21 cellular contexts compared by ENCODE assay signal in genomic region chr4:5267418-5267817, GRCh38.
"Had no signal": no experiment of that assay in that cellular context is flagged by ENCODE, and none has a peak within 500 bp of the region (broad histone marks: within the 10 kb centered on the region; RNA-seq: fewer than 3 reads in every experiment).

No MANE protein-coding gene starts in this region.

- H3K36me3 ChIP-seq: left ventricle myocardium inferior, ovary, right lobe of liver, tibial artery had no signal

- DNase-seq: activated CD4-positive, alpha-beta memory T cell treated with anti-CD3 and anti-CD28 coated beads for 36 hours; activated CD4-positive, alpha-beta T cell treated with anti-CD3 and anti-CD28 coated beads for 36 hours; activated gamma-delta T cell treated with Interleukin-2 at 50 U/mL for 16 hours; activated T-cell treated with anti-CD3 and anti-CD28 coated beads for 4 hours; kidney glomerular epithelial cell; left ventricle myocardium inferior; naive thymus-derived CD8-positive, alpha-beta T cell; ovary; right lobe of liver; stimulated activated CD4-positive, alpha-beta T cell treated with anti-CD3 and anti-CD28 coated beads, Interleukin-4, amount 100 ng/mL, for 4 hours; stimulated activated naive B cell treated with anti-CD40 and anti-IgM and Interleukin-4, amounts not matched to agents 10 μg/mL and 1 μg/mL and 100 μg/mL, for 72 hours; SW 1271; tibial artery had no signal

- H3K27me3 ChIP-seq: ovary, right lobe of liver, tibial artery had no signal

- H3K9me3 ChIP-seq: left ventricle myocardium inferior, ovary, right lobe of liver, tibial artery had no signal

- H3K36me3 Mint-ChIP-seq: activated CD4-positive, alpha-beta memory T cell treated with anti-CD3 and anti-CD28 coated beads for 36 hours; activated naive CD4-positive, alpha-beta T cell treated with anti-CD3 and anti-CD28 coated beads, Interleukin-2, amount 50 U/mL, for 72 hours; memory B cell; naive thymus-derived CD8-positive, alpha-beta T cell; stimulated activated naive B cell treated with anti-CD40 and anti-IgM and Interleukin-4, amounts not matched to agents 10 μg/mL and 1 μg/mL and 100 μg/mL, for 72 hours had no signal

- H3K4me3 ChIP-seq: dorsolateral prefrontal cortex, left ventricle myocardium inferior, ovary, right lobe of liver, tibial artery had no signal

- H3K27me3 Mint-ChIP-seq: activated CD4-positive, alpha-beta memory T cell treated with anti-CD3 and anti-CD28 coated beads for 36 hours; memory B cell; stimulated activated naive B cell treated with anti-CD40 and anti-IgM and Interleukin-4, amounts not matched to agents 10 μg/mL and 1 μg/mL and 100 μg/mL, for 72 hours had no signal

- H3K9me3 Mint-ChIP-seq: activated CD4-positive, alpha-beta memory T cell treated with anti-CD3 and anti-CD28 coated beads for 36 hours; activated naive CD4-positive, alpha-beta T cell treated with anti-CD3 and anti-CD28 coated beads, Interleukin-2, amount 50 U/mL, for 72 hours; activated T-helper 1 cell treated with anti-CD3 and anti-CD28 coated beads, Interleukin-12 subunit alpha, Interleukin-12 subunit beta, Interleukin-2, Interleukin-4 antibody, amounts not matched to agents 30 ng/mL and 10 ng/mL and 1 ng/mL, durations not matched to agents 14 hours and 24 hours and 36 hours; memory B cell; naive thymus-derived CD8-positive, alpha-beta T cell; stimulated activated naive B cell treated with anti-CD40 and anti-IgM and Interleukin-4, amounts not matched to agents 10 μg/mL and 1 μg/mL and 100 μg/mL, for 72 hours had no signal

- H3K27ac Mint-ChIP-seq: activated CD4-positive, alpha-beta memory T cell treated with anti-CD3 and anti-CD28 coated beads for 36 hours; activated CD4-positive, alpha-beta T cell treated with anti-CD3 and anti-CD28 coated beads for 36 hours; activated naive CD4-positive, alpha-beta T cell treated with anti-CD3 and anti-CD28 coated beads, Interleukin-2, amount 50 U/mL, for 72 hours; activated T-helper 1 cell treated with anti-CD3 and anti-CD28 coated beads, Interleukin-12 subunit alpha, Interleukin-12 subunit beta, Interleukin-2, Interleukin-4 antibody, amounts not matched to agents 30 ng/mL and 10 ng/mL and 1 ng/mL, durations not matched to agents 14 hours and 24 hours and 36 hours; memory B cell; naive thymus-derived CD8-positive, alpha-beta T cell; stimulated activated naive B cell treated with anti-CD40 and anti-IgM and Interleukin-4, amounts not matched to agents 10 μg/mL and 1 μg/mL and 100 μg/mL, for 72 hours had no signal

- H3K27ac ChIP-seq: dorsolateral prefrontal cortex, epithelial cell of prostate, left ventricle myocardium inferior, ovary, right lobe of liver, tibial artery had no signal

- H3K4me1 ChIP-seq: left ventricle myocardium inferior, right lobe of liver, tibial artery had no signal

- H3K4me3 Mint-ChIP-seq: activated CD4-positive, alpha-beta memory T cell treated with anti-CD3 and anti-CD28 coated beads for 36 hours; activated CD4-positive, alpha-beta T cell treated with anti-CD3 and anti-CD28 coated beads for 36 hours; activated T-helper 1 cell treated with anti-CD3 and anti-CD28 coated beads, Interleukin-12 subunit alpha, Interleukin-12 subunit beta, Interleukin-2, Interleukin-4 antibody, amounts not matched to agents 30 ng/mL and 10 ng/mL and 1 ng/mL, durations not matched to agents 14 hours and 24 hours and 36 hours; memory B cell; naive thymus-derived CD8-positive, alpha-beta T cell; stimulated activated naive B cell treated with anti-CD40 and anti-IgM and Interleukin-4, amounts not matched to agents 10 μg/mL and 1 μg/mL and 100 μg/mL, for 72 hours had no signal

- FAIRE-seq: frontal cortex, TTC549, urothelium cell line had no signal

- H3K4me1 Mint-ChIP-seq: activated CD4-positive, alpha-beta T cell treated with anti-CD3 and anti-CD28 coated beads for 36 hours; memory B cell; naive thymus-derived CD8-positive, alpha-beta T cell; stimulated activated naive B cell treated with anti-CD40 and anti-IgM and Interleukin-4, amounts not matched to agents 10 μg/mL and 1 μg/mL and 100 μg/mL, for 72 hours had no signal

- ATAC-seq: activated CD4-positive, alpha-beta T cell treated with anti-CD3 and anti-CD28 coated beads for 36 hours; activated naive CD4-positive, alpha-beta T cell treated with anti-CD3 and anti-CD28 coated beads, Interleukin-2, amount 50 U/mL, for 72 hours; naive thymus-derived CD8-positive, alpha-beta T cell; right lobe of liver; stimulated activated naive B cell treated with anti-CD40 and anti-IgM and Interleukin-4, amounts not matched to agents 10 μg/mL and 1 μg/mL and 100 μg/mL, for 72 hours had no signal
